ENCODE assay signal across 8 cellular contexts in genomic region chrX:69503228-69503834, GRCh38. TPM values are rescaled to one million over a fixed set of nuclear protein-coding genes. Genes with fewer than 3 reads are reported as not detected.
DNase-seq lines count a peak whose midpoint lies in the region; ATAC-seq and TF ChIP-seq lines count a peak whose summit lies in the region.
"Had no signal": no experiment of that assay in that cellular context is flagged by ENCODE, and none has a peak within 500 bp of the region (broad histone marks: within the 10 kb centered on the region; RNA-seq: fewer than 3 reads in every experiment).

No MANE protein-coding gene starts in this region.

- no peak for TF ChIP-seq POLR2A in esophagus squamous epithelium (IDR thresholded peaks at IDR 0.05)

- H2BK120ac ChIP-seq in trophoblast cell (ENCODE audit: insufficient read depth, low read length, poor library complexity) = no peak overlapping the region

- intact Hi-C loops in esophagus squamous epithelium (cut with DNase I) = no loop called here

- no peak overlapping the region for H4K91ac ChIP-seq in trophoblast cell (ENCODE audit: low read depth, low read length)

- H3K27me3 ChIP-seq in esophagus squamous epithelium (peaks cover 0 to 48% (median 2%) of the 10 kb centered on the region in 4 donors), trophoblast cell (ENCODE audit: insufficient read depth, low read length) (peaks cover 16% of the 10 kb centered on the region)

- no peak overlapping the region for H2AFZ ChIP-seq in trophoblast cell (ENCODE audit: insufficient read depth, low read length, poor library complexity)

- WGBS in esophagus squamous epithelium, 2 donors = 49 to 73% methylated on average over 4 to 12 of the region's 18 CpGs
- WGBS in trophoblast cell (ENCODE audit: extremely low coverage, insufficient coverage, insufficient read length) = no CpG with 5 or more reads among the region's 18 CpGs

- H3K9ac ChIP-seq in trophoblast cell (ENCODE audit: low read length) = no peak overlapping the region

- no peak overlapping the region for H2BK12ac ChIP-seq in trophoblast cell (ENCODE audit: low read length)

- H3K4me1 ChIP-seq in esophagus squamous epithelium (peaks cover 0 to 23% (median 0%) of the 10 kb centered on the region in 3 donors), trophoblast cell (ENCODE audit: control insufficient read depth in 1 of 2, insufficient read depth in 2 of 2, low read length in 2 of 2) (peaks cover 0 to 5% of the 10 kb centered on the region in 2 experiments)

- DNase-seq in NCI-H524 (lab: John Stamatoyannopoulos, UW) (peak; percentile 72 to 76), esophagus squamous epithelium (lab: John Stamatoyannopoulos, UW) (no peak), trophoblast cell (no peak), GM20000 (ENCODE audit: low spot score) (no peak)
- no peak for DNase-seq in stimulated activated CD4-positive, alpha-beta T cell treated with anti-CD3 and anti-CD28 coated beads, Interleukin-15, amount 100 ng/mL, for 24 hours

- H3K36me3 ChIP-seq in esophagus squamous epithelium (no peaks in the 10 kb centered on the region), trophoblast cell (ENCODE audit: control insufficient read depth in 1 of 2, insufficient read depth in 2 of 2, low read length in 2 of 2) (peaks cover 0 to 1% of the 10 kb centered on the region in 2 experiments)

- ATAC-seq in HG03354 (IDR thresholded peaks at IDR 0.05; ENCODE audit: poor library complexity, severe bottlenecking, unreplicated experiment) (peak; percentile 13), HG03280 (IDR thresholded peaks at IDR 0.05; ENCODE audit: unreplicated experiment) (no peak)

- no peak overlapping the region for H3K18ac ChIP-seq in trophoblast cell (ENCODE audit: low read length)

- H2BK5ac ChIP-seq in trophoblast cell (ENCODE audit: low read depth, low read length, poor library complexity) = no peak overlapping the region

- H3K4me2 ChIP-seq in trophoblast cell (ENCODE audit: low read length) = peak overlapping the region; percentile 97

- H3K4me3 ChIP-seq in esophagus squamous epithelium = peak overlapping the region in 3 of 4 donors; percentile 44 to 63 (median 46)
- H3K4me3 ChIP-seq in trophoblast cell (ENCODE audit: low read depth, low read length) = no peak overlapping the region

- no peaks in the 10 kb centered on the region for H3K79me2 ChIP-seq in trophoblast cell (ENCODE audit: control insufficient read depth, insufficient read depth, low read length, poor library complexity)

- no peak overlapping the region for H3K4ac ChIP-seq in trophoblast cell (ENCODE audit: low read depth, low read length)

- H3K23ac ChIP-seq in trophoblast cell (ENCODE audit: low read length) = no peak overlapping the region

- no peaks in the 10 kb centered on the region for H3K9me3 ChIP-seq in esophagus squamous epithelium
- no peaks in the 10 kb centered on the region for H3K9me3 ChIP-seq in trophoblast cell (ENCODE audit: insufficient read depth, low read depth, low read length)

- H3K14ac ChIP-seq in trophoblast cell (ENCODE audit: low read length) = no peak overlapping the region

- no peak overlapping the region for H4K12ac ChIP-seq in trophoblast cell (ENCODE audit: low read depth, low read length)

- H3K27ac ChIP-seq in esophagus squamous epithelium = no peak overlapping the region
- no peak overlapping the region for H3K27ac ChIP-seq in trophoblast cell (ENCODE audit: low read depth, low read length)

- TF ChIP-seq CTCF in esophagus squamous epithelium (IDR thresholded peaks at IDR 0.05) (no peak), GM20000 (IDR thresholded peaks at IDR 0.05; ENCODE audit: extremely low read depth, missing control alignments) (no peak)

- no peaks in the 10 kb centered on the region for H3K79me1 ChIP-seq in trophoblast cell (ENCODE audit: low read length)

- no peak overlapping the region for H4K8ac ChIP-seq in trophoblast cell (ENCODE audit: low read depth, low read length)

- no peak overlapping the region for H2AK5ac ChIP-seq in trophoblast cell (ENCODE audit: low read length)

RNA-seq across cellular contexts. Expression of gene NALF2, which starts 0.8 kb away (rescaled TPM):
- total RNA-seq in esophagus squamous epithelium = under 1 TPM in 2 of 4 donors, not detected in 2; 0.19 to 0.26 TPM
- polyA plus RNA-seq in trophoblast cell (2013) = 0.07 and 0.11 TPM in 2 replicates
- total RNA-seq: M059J had no signal

Comparison
In these comparisons a context has a peak if more than half of its experiments do, and no peak if none do; other contexts are left out.
1. DNase-seq: peak in NCI-H524 (2 of 2); none in esophagus squamous epithelium (single experiment), trophoblast cell (0 of 2), GM20000 (single experiment) and stimulated activated CD4-positive, alpha-beta T cell treated with anti-CD3 and anti-CD28 coated beads, Interleukin-15, amount 100 ng/mL, for 24 hours (single experiment).